Comparison of ENCODE assay signal across 8 cellular contexts in the genomic region with DNA sequence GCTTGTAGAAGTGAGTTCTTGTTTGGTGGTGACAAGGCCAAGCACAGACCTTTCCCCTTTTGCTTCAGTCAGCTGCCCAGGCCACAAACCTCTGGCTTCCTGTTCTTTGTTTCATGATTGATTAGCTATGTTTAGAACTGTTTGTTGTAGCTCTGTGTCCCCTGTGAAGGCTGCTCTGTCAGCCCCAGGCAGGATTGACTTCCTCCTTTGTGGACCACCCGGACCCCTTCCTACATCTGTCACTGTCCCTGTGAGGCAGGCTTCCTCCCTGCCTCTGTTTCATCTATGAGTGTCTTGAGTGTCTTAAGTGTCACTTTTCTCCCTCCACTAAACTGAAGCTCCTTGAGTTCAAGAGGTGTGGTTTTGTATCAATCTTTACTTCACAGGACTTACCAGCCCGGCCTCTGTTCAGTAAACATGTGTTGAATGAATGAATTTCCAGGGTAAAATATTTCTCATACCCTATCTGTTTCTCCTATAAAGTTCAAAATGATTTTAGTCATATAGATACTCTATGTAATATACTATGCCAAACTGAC.
DNase-seq lines count a peak whose midpoint lies in the region; ATAC-seq, FAIRE-seq and TF ChIP-seq lines count a peak whose summit lies in the region.

No MANE protein-coding gene starts in this region.

- H3K9me3 ChIP-seq in CD8-positive, alpha-beta memory T cell (ENCODE audit: low read length) = no peaks in the 10 kb centered on the region
- H3K9me3 ChIP-seq in smooth muscle cell (replicated peaks; ENCODE audit: low read depth) = peaks cover 7% of the 10 kb centered on the region

- CTCF ChIA-PET in CD8-positive, alpha-beta memory T cell (lab: Charles Lee) = no interaction called here

- peaks cover 2 to 54% (median 7%) of the 10 kb centered on the region in 3 donors for H3K36me3 Mint-ChIP-seq in CD8-positive, alpha-beta memory T cell
- H3K36me3 Mint-ChIP-seq in activated T-helper 1 cell treated with anti-CD3 and anti-CD28 coated beads, Interleukin-12 subunit alpha, Interleukin-12 subunit beta, Interleukin-2, Interleukin-4 antibody, amounts not matched to agents 30 ng/mL and 10 ng/mL and 1 ng/mL, durations not matched to agents 14 hours and 24 hours and 36 hours (ENCODE audit: low read depth) = peaks cover 30% of the 10 kb centered on the region

- H3K4me1 Mint-ChIP-seq in CD8-positive, alpha-beta memory T cell = peaks cover 15 to 45% (median 19%) of the 10 kb centered on the region in 3 donors
- peaks cover 15% of the 10 kb centered on the region for H3K4me1 Mint-ChIP-seq in activated T-helper 1 cell treated with anti-CD3 and anti-CD28 coated beads, Interleukin-12 subunit alpha, Interleukin-12 subunit beta, Interleukin-2, Interleukin-4 antibody, amounts not matched to agents 30 ng/mL and 10 ng/mL and 1 ng/mL, durations not matched to agents 14 hours and 24 hours and 36 hours (ENCODE audit: low read depth)

- H3K9me3 Mint-ChIP-seq in CD8-positive, alpha-beta memory T cell = no peaks in the 10 kb centered on the region
- no peaks in the 10 kb centered on the region for H3K9me3 Mint-ChIP-seq in activated T-helper 1 cell treated with anti-CD3 and anti-CD28 coated beads, Interleukin-12 subunit alpha, Interleukin-12 subunit beta, Interleukin-2, Interleukin-4 antibody, amounts not matched to agents 30 ng/mL and 10 ng/mL and 1 ng/mL, durations not matched to agents 14 hours and 24 hours and 36 hours

- H4K20me1 ChIP-seq in smooth muscle cell (ENCODE audit: low read depth) = no peaks in the 10 kb centered on the region

- H3K27me3 ChIP-seq in CD8-positive, alpha-beta memory T cell (ENCODE audit: insufficient read depth, low read length, poor library complexity, severe bottlenecking) = no peaks in the 10 kb centered on the region
- H3K27me3 ChIP-seq in smooth muscle cell (ENCODE audit: low read depth) = no peaks in the 10 kb centered on the region

- intact Hi-C loops in activated T-helper 1 cell treated with anti-CD3 and anti-CD28 coated beads, Interleukin-12 subunit alpha, Interleukin-12 subunit beta, Interleukin-2, Interleukin-4 antibody, amounts not matched to agents 30 ng/mL and 10 ng/mL and 1 ng/mL, durations not matched to agents 14 hours and 24 hours and 36 hours (cut with micrococcal nuclease) = no loop called here

- no peak for TF ChIP-seq POLR2A in H54 (IDR thresholded peaks at IDR 0.05; ENCODE audit: low read depth, low read length)

- H3K27me3 Mint-ChIP-seq in CD8-positive, alpha-beta memory T cell = peaks cover 0 to 2% of the 10 kb centered on the region in 2 donors
- H3K27me3 Mint-ChIP-seq in activated T-helper 1 cell treated with anti-CD3 and anti-CD28 coated beads, Interleukin-12 subunit alpha, Interleukin-12 subunit beta, Interleukin-2, Interleukin-4 antibody, amounts not matched to agents 30 ng/mL and 10 ng/mL and 1 ng/mL, durations not matched to agents 14 hours and 24 hours and 36 hours (ENCODE audit: insufficient read depth) = no peaks in the 10 kb centered on the region

- peak overlapping the region in 1 of 7 donors; percentile 49 for H3K4me3 Mint-ChIP-seq in CD8-positive, alpha-beta memory T cell
- H3K4me3 Mint-ChIP-seq in activated T-helper 1 cell treated with anti-CD3 and anti-CD28 coated beads, Interleukin-12 subunit alpha, Interleukin-12 subunit beta, Interleukin-2, Interleukin-4 antibody, amounts not matched to agents 30 ng/mL and 10 ng/mL and 1 ng/mL, durations not matched to agents 14 hours and 24 hours and 36 hours = no peak overlapping the region

- no peaks in the 10 kb centered on the region for H3K36me3 ChIP-seq in CD8-positive, alpha-beta memory T cell (ENCODE audit: insufficient read depth, low read length)
- H3K36me3 ChIP-seq in smooth muscle cell (ENCODE audit: low read depth) = no peaks in the 10 kb centered on the region

- peak overlapping the region; percentile 1 to 86 (median 68) for H3K27ac Mint-ChIP-seq in CD8-positive, alpha-beta memory T cell
- H3K27ac Mint-ChIP-seq in activated T-helper 1 cell treated with anti-CD3 and anti-CD28 coated beads, Interleukin-12 subunit alpha, Interleukin-12 subunit beta, Interleukin-2, Interleukin-4 antibody, amounts not matched to agents 30 ng/mL and 10 ng/mL and 1 ng/mL, durations not matched to agents 14 hours and 24 hours and 36 hours = peak overlapping the region; percentile 56

- no peaks in the 10 kb centered on the region for H3K4me1 ChIP-seq in CD8-positive, alpha-beta memory T cell (ENCODE audit: insufficient read depth, low read length)
- H3K4me1 ChIP-seq in smooth muscle cell (ENCODE audit: low read depth) = no peaks in the 10 kb centered on the region

- no peak overlapping the region for H3K9ac ChIP-seq in smooth muscle cell (ENCODE audit: low read depth)

- H3K4me2 ChIP-seq in smooth muscle cell = no peak overlapping the region

- DNase-seq in CD8-positive, alpha-beta memory T cell = no peak
- DNase-seq in activated T-helper 1 cell treated with anti-CD3 and anti-CD28 coated beads, Interleukin-12 subunit alpha, Interleukin-12 subunit beta, Interleukin-2, Interleukin-4 antibody, amounts not matched to agents 30 ng/mL and 10 ng/mL and 1 ng/mL, durations not matched to agents 14 hours and 24 hours and 36 hours (ENCODE audit: low spot score) = no peak
- DNase-seq in NCI-H526 treated with DMSO at 0.1 percent for 48 hours (lab: John Stamatoyannopoulos, UW) (no peak), H54 (ENCODE audit: insufficient read length, low spot score) (no peak), epidermal melanocyte (ENCODE audit: insufficient read length, low spot score) (no peak), smooth muscle cell (lab: John Stamatoyannopoulos, UW; ENCODE audit: unreplicated experiment) (no peak)

- H2AFZ ChIP-seq in smooth muscle cell (ENCODE audit: low read depth) = no peak overlapping the region

- FAIRE-seq in H54 (lab: Jason Lieb, UNC) = no peak

- 80% methylated on average over 2 of the region's 2 CpGs for WGBS in smooth muscle cell (ENCODE audit: low lambda C conversion rate)

- H3K27ac ChIP-seq in CD8-positive, alpha-beta memory T cell (ENCODE audit: low read depth, low read length) = no peak overlapping the region
- H3K27ac ChIP-seq in smooth muscle cell (ENCODE audit: low read depth) = no peak overlapping the region

- no peak overlapping the region for H3K4me3 ChIP-seq in CD8-positive, alpha-beta memory T cell (ENCODE audit: low read length)
- no peak overlapping the region for H3K4me3 ChIP-seq in smooth muscle cell

- ATAC-seq in GM19372 (IDR thresholded peaks at IDR 0.05; ENCODE audit: low read depth, unreplicated experiment) (peak; percentile 96), HG03066 (IDR thresholded peaks at IDR 0.05; ENCODE audit: low read depth, unreplicated experiment) (peak; percentile 94)

- H3K79me2 ChIP-seq in smooth muscle cell (ENCODE audit: low read depth) = no peaks in the 10 kb centered on the region

- POLR2A ChIA-PET in CD8-positive, alpha-beta memory T cell (lab: Charles Lee) = no interaction called here

- no peaks in the 10 kb centered on the region for H3F3A ChIP-seq in smooth muscle cell (ENCODE audit: low read depth)

- no peak for TF ChIP-seq CTCF in smooth muscle cell (IDR thresholded peaks at IDR 0.05; ENCODE audit: borderline replicate concordance, insufficient read depth, poor library complexity, severe bottlenecking)
